In genomic region chr20:62068997-62069396, GRCh38 we compare ENCODE assay signal across 21 cellular contexts. TPM values are rescaled to one million over a fixed set of nuclear protein-coding genes. Genes with fewer than 3 reads are reported as not detected.
DNase-seq lines count a peak whose midpoint lies in the region; ATAC-seq, FAIRE-seq and TF ChIP-seq lines count a peak whose summit lies in the region.
"Had no signal": no experiment of that assay in that cellular context is flagged by ENCODE, and none has a peak within 500 bp of the region (broad histone marks: within the 10 kb centered on the region; RNA-seq: fewer than 3 reads in every experiment).

No MANE protein-coding gene starts in this region.

- H3K9ac ChIP-seq in endodermal cell (ENCODE audit: extremely low read depth, low read length, poor library complexity, severe bottlenecking): no peak overlapping the region

- no peak overlapping the region for H3K4me3 ChIP-seq in MG63
- no peak overlapping the region for H3K4me3 ChIP-seq in endodermal cell (ENCODE audit: low read length)
- no peak overlapping the region for H3K4me3 ChIP-seq in psoas muscle
- H3K4me3 ChIP-seq: breast epithelium, sigmoid colon, upper lobe of left lung had no signal

- TF ChIP-seq CTCF in endodermal cell (conservative IDR thresholded peaks at IDR 0.05) (peak; percentile 37), psoas muscle (IDR thresholded peaks at IDR 0.05) (no peak)

- peaks cover 10% of the 10 kb centered on the region for H3K4me1 ChIP-seq in endodermal cell (ENCODE audit: control insufficient read depth, insufficient read depth, low read length)
- peaks cover 26% of the 10 kb centered on the region for H3K4me1 ChIP-seq in psoas muscle

- no peak overlapping the region for H3K27ac Mint-ChIP-seq in endodermal cell
- H3K27ac Mint-ChIP-seq: activated CD8-positive, alpha-beta T cell treated with anti-CD3 and anti-CD28 coated beads, Interleukin-2, amount 10 ng/mL, durations not matched to agents 7 days and 5 days; CD14-positive monocyte; natural killer cell had no signal

- peaks cover 14% of the 10 kb centered on the region for H3K27me3 Mint-ChIP-seq in endodermal cell (ENCODE audit: insufficient read depth)

- H3K4me3 Mint-ChIP-seq in endodermal cell: no peak overlapping the region
- H3K4me3 Mint-ChIP-seq: activated CD8-positive, alpha-beta T cell treated with anti-CD3 and anti-CD28 coated beads, Interleukin-2, amount 10 ng/mL, durations not matched to agents 7 days and 5 days; CD14-positive monocyte; natural killer cell had no signal

- peaks cover 5% of the 10 kb centered on the region for H3K36me3 ChIP-seq in MG63
- no peaks in the 10 kb centered on the region for H3K36me3 ChIP-seq in endodermal cell (ENCODE audit: control insufficient read depth, insufficient read depth, low read length)
- no peaks in the 10 kb centered on the region for H3K36me3 ChIP-seq in psoas muscle (ENCODE audit: insufficient read depth in 1 of 2, low read depth in 1 of 2)
- H3K36me3 ChIP-seq: breast epithelium, sigmoid colon, upper lobe of left lung had no signal

- no peak for FAIRE-seq in frontal cortex (lab: Jason Lieb, UNC)
- FAIRE-seq: colon had no signal

- H3K4me1 Mint-ChIP-seq in endodermal cell: peaks cover 14% of the 10 kb centered on the region

- intact Hi-C loops in psoas muscle (cut with DNase I): loop anchor here in 1 of 2 donors (5.0 kb wide), 2 partner anchors 53 to 68 kb away; partner anchors contain the start of gene LSM14B

- H3K36me3 Mint-ChIP-seq in endodermal cell (ENCODE audit: low read depth): no peaks in the 10 kb centered on the region

- peak; percentile 38 for DNase-seq in EH (ENCODE audit: low read depth)
- peak; percentile 31 for DNase-seq in MG63
- no peak for DNase-seq in endodermal cell
- DNase-seq in psoas muscle: no peak
- no peak for DNase-seq in AG20443 (ENCODE audit: low spot score)
- no peak for DNase-seq in frontal cortex (ENCODE audit: low spot score in 2 of 2)
- DNase-seq in HuH-7 (ENCODE audit: low spot score): no peak
- DNase-seq: activated CD4-positive, alpha-beta T cell treated with anti-CD3 and anti-CD28 coated beads for 1 hour; activated CD8-positive, alpha-beta T cell treated with anti-CD3 and anti-CD28 coated beads, Interleukin-2, amount 10 ng/mL, durations not matched to agents 7 days and 5 days; activated gamma-delta T cell; mesendoderm; natural killer cell; NCI-H1417 treated with DMSO at 0.1 percent for 48 hours; NCI-H2171; NCI-H69; sigmoid colon; upper lobe of left lung had no signal

- WGBS in endodermal cell (ENCODE audit: insufficient coverage in 1 of 2, insufficient read length in 1 of 2), 2 experiments: 87 to 91% methylated on average over 7 of the region's 7 CpGs
- 75 to 83% (median 76%) methylated on average over 7 of the region's 7 CpGs for WGBS in psoas muscle, 3 donors

- peaks cover 16% of the 10 kb centered on the region for H3K9me3 Mint-ChIP-seq in endodermal cell
- H3K9me3 Mint-ChIP-seq: natural killer cell had no signal

- H3K27ac ChIP-seq in endodermal cell (ENCODE audit: low read depth, low read length): no peak overlapping the region
- peak overlapping the region; percentile 72 for H3K27ac ChIP-seq in psoas muscle
- H3K27ac ChIP-seq: breast epithelium, upper lobe of left lung had no signal

- H3K27me3 ChIP-seq in MG63 (no peaks in the 10 kb centered on the region), endodermal cell (ENCODE audit: control insufficient read depth, insufficient read depth, low read length, poor library complexity, severe bottlenecking) (no peaks in the 10 kb centered on the region), psoas muscle (ENCODE audit: insufficient read depth in 3 of 3, low read length in 2 of 3) (no peaks in the 10 kb centered on the region)
- H3K27me3 ChIP-seq: breast epithelium, sigmoid colon, upper lobe of left lung had no signal

- ATAC-seq in psoas muscle (no peak), GM18909 (IDR thresholded peaks at IDR 0.05; ENCODE audit: poor library complexity, unreplicated experiment) (no peak)
- ATAC-seq: activated CD8-positive, alpha-beta T cell treated with anti-CD3 and anti-CD28 coated beads, Interleukin-2, amount 10 ng/mL, durations not matched to agents 7 days and 5 days; natural killer cell had no signal

- H3K9me3 ChIP-seq in MG63 (peaks cover 20% of the 10 kb centered on the region), endodermal cell (ENCODE audit: control insufficient read depth, low read length) (peaks cover 15% of the 10 kb centered on the region), psoas muscle (no peaks in the 10 kb centered on the region)
- H3K9me3 ChIP-seq: sigmoid colon had no signal

RNA-seq across cellular contexts. Expression of gene TAF4, which starts 3.3 kb away (rescaled TPM):
- total RNA-seq in MG63 (2014; rRNA removed; shearing (Covaris generic); ENCODE audit: low replicate concordance): 3.6 and 5.7 TPM in 2 replicates
- total RNA-seq in endodermal cell (10 to 100 TPM; 25.5 to 39.9 TPM), psoas muscle (10 to 100 TPM; 10.7 to 17.7 (median 14.4) TPM), frontal cortex (6.5 TPM)
- 23.0 TPM for polyA plus RNA-seq in endodermal cell (2013, experiment 1 of 2)
- 24.8 TPM for polyA plus RNA-seq in endodermal cell (2013, experiment 2 of 2)
- polyA plus RNA-seq in psoas muscle: 1 to 10 TPM; 2.8 to 6.3 (median 3.3) TPM

RNA-seq across cellular contexts. Expression of gene LSM14B, which starts 53.3 kb away (rescaled TPM):
- total RNA-seq in MG63 (2014; rRNA removed; shearing (Covaris generic); ENCODE audit: low replicate concordance): 59.2 and 81.7 TPM in 2 replicates
- total RNA-seq in endodermal cell: 10 to 100 TPM; 89.1 to 91.1 TPM
- polyA plus RNA-seq in endodermal cell (2013, experiment 1 of 2): 74.6 TPM
- 61.5 TPM for polyA plus RNA-seq in endodermal cell (2013, experiment 2 of 2)
- total RNA-seq in psoas muscle: 10 to 100 TPM; 52.4 to 67.0 (median 60.8) TPM
- 10 to 100 TPM; 26.4 to 54.2 (median 39.6) TPM for polyA plus RNA-seq in psoas muscle
- 97.8 TPM for total RNA-seq in frontal cortex

Comparison
In these comparisons a context has a peak if more than half of its experiments do, and no peak if none do; other contexts are left out.
1. DNase-seq: peak in EH (single experiment) and MG63 (single experiment); none in endodermal cell (single experiment), psoas muscle (0 of 2), AG20443 (single experiment), frontal cortex (0 of 2) and HuH-7 (single experiment).